Comparison of ENCODE assay signal across 18 cellular contexts in genomic region chr3:30633718-30634117, GRCh38. TPM values are rescaled to one million over a fixed set of nuclear protein-coding genes. Genes with fewer than 3 reads are reported as not detected.
DNase-seq lines count a peak whose midpoint lies in the region; ATAC-seq and TF ChIP-seq lines count a peak whose summit lies in the region.
"Had no signal": no experiment of that assay in that cellular context is flagged by ENCODE, and none has a peak within 500 bp of the region (broad histone marks: within the 10 kb centered on the region; RNA-seq: fewer than 3 reads in every experiment).

No MANE protein-coding gene starts in this region.

- no peak overlapping the region for H3K9ac ChIP-seq in OCI-LY3 (ENCODE audit: low read length)
- H3K9ac ChIP-seq in smooth muscle cell (ENCODE audit: low read depth) = no peak overlapping the region
- H3K9ac ChIP-seq: KMS-11 had no signal

- DNase-seq in activated CD8-positive, alpha-beta memory T cell treated with anti-CD3 and anti-CD28 coated beads, Interleukin-2, amount 10 ng/mL, durations not matched to agents 7 days and 5 days = no peak
- no peak for DNase-seq in activated CD8-positive, alpha-beta memory T cell treated with anti-CD3 and anti-CD28 coated beads, Interleukin-2, amount 50 U/mL, for 4 hours
- no peak for DNase-seq in effector memory CD8-positive, alpha-beta T cell
- DNase-seq in stimulated activated naive CD8-positive, alpha-beta T cell treated with anti-CD3 and anti-CD28 coated beads, Interleukin-15, amount 100 ng/mL, for 72 hours = no peak
- DNase-seq in smooth muscle cell (lab: John Stamatoyannopoulos, UW; ENCODE audit: unreplicated experiment) = no peak
- no peak for DNase-seq in coronary artery (ENCODE audit: low spot score)
- DNase-seq in AML-193 (lab: John Stamatoyannopoulos, UW) = no peak
- DNase-seq: amniotic stem cell; foreskin keratinocyte; left ventricle myocardium superior; NCI-H1092 treated with DMSO at 0.1 percent for 48 hours; NCI-H2171 treated with DMSO at 0.1 percent for 48 hours; posterior cingulate gyrus; stimulated activated naive CD4-positive, alpha-beta T cell had no signal

- TF ChIP-seq CTCF in OCI-LY3 (IDR thresholded peaks at IDR 0.05; ENCODE audit: low read depth, low read length) (no peak), smooth muscle cell (IDR thresholded peaks at IDR 0.05; ENCODE audit: borderline replicate concordance, insufficient read depth, poor library complexity, severe bottlenecking) (no peak), coronary artery (IDR thresholded peaks at IDR 0.05) (no peak)

- peak overlapping the region; percentile 89 for H3K27ac Mint-ChIP-seq in activated CD8-positive, alpha-beta memory T cell treated with anti-CD3 and anti-CD28 coated beads, Interleukin-2, amount 10 ng/mL, durations not matched to agents 7 days and 5 days
- H3K27ac Mint-ChIP-seq in effector memory CD8-positive, alpha-beta T cell = peak overlapping the region; percentile 89 to 94
- peak overlapping the region; percentile 100 for H3K27ac Mint-ChIP-seq in stimulated activated naive CD8-positive, alpha-beta T cell treated with anti-CD3 and anti-CD28 coated beads, Interleukin-15, amount 100 ng/mL, for 72 hours

- WGBS in smooth muscle cell (ENCODE audit: low lambda C conversion rate) = 86% methylated on average over 3 of the region's 3 CpGs

- 0 out of 2 replicates have a peak overlapping the region, but pooled peaks have one; percentile 52 for H3K4me2 ChIP-seq in OCI-LY3 (ENCODE audit: low read length)
- no peak overlapping the region for H3K4me2 ChIP-seq in smooth muscle cell
- H3K4me2 ChIP-seq: KMS-11 had no signal

- no peak overlapping the region for H3K27ac ChIP-seq in OCI-LY3 (ENCODE audit: low read length)
- H3K27ac ChIP-seq in smooth muscle cell (ENCODE audit: low read depth) = no peak overlapping the region
- no peak overlapping the region for H3K27ac ChIP-seq in coronary artery
- H3K27ac ChIP-seq: foreskin keratinocyte, KMS-11, VCaP had no signal

- H3K4me1 ChIP-seq in OCI-LY3 (ENCODE audit: low read length) (peaks cover 95% of the 10 kb centered on the region), smooth muscle cell (ENCODE audit: low read depth) (peaks cover 24% of the 10 kb centered on the region)

- CTCF ChIA-PET in activated CD8-positive, alpha-beta memory T cell treated with anti-CD3 and anti-CD28 coated beads, Interleukin-2, amount 10 ng/mL, durations not matched to agents 7 days and 5 days (lab: Charles Lee) = interaction anchor here (0.7 to 2.7 kb wide), 3 partner anchors 9 to 23 kb away, joined by 3 to 11 read pairs (median 8); no protein-coding TSS in a partner anchor

- ATAC-seq in activated CD8-positive, alpha-beta memory T cell treated with anti-CD3 and anti-CD28 coated beads, Interleukin-2, amount 10 ng/mL, durations not matched to agents 7 days and 5 days = no peak
- no peak for ATAC-seq in effector memory CD8-positive, alpha-beta T cell (replicated peaks)
- ATAC-seq in stimulated activated naive CD8-positive, alpha-beta T cell treated with anti-CD3 and anti-CD28 coated beads, Interleukin-15, amount 100 ng/mL, for 72 hours = no peak
- ATAC-seq: foreskin keratinocyte, GM12878, left ventricle myocardium superior had no signal

- H3K27me3 ChIP-seq in OCI-LY3 (ENCODE audit: low read depth, low read length) = peaks cover 5% of the 10 kb centered on the region; the same call in 1 of the 2 replicates
- no peaks in the 10 kb centered on the region for H3K27me3 ChIP-seq in smooth muscle cell (ENCODE audit: low read depth)
- H3K27me3 ChIP-seq: foreskin keratinocyte had no signal

- H3K36me3 ChIP-seq in OCI-LY3 (replicated peaks; ENCODE audit: low read depth, low read length) (peaks cover 25% of the 10 kb centered on the region), smooth muscle cell (ENCODE audit: low read depth) (no peaks in the 10 kb centered on the region)

- H3K4me3 ChIP-seq in OCI-LY3 (ENCODE audit: low read length) = no peak overlapping the region
- H3K4me3 ChIP-seq in smooth muscle cell = no peak overlapping the region
- H3K4me3 ChIP-seq in coronary artery = no peak overlapping the region
- H3K4me3 ChIP-seq: GM12878 had no signal

- H3K27me3 Mint-ChIP-seq in activated CD8-positive, alpha-beta memory T cell treated with anti-CD3 and anti-CD28 coated beads, Interleukin-2, amount 10 ng/mL, durations not matched to agents 7 days and 5 days = no peaks in the 10 kb centered on the region
- H3K27me3 Mint-ChIP-seq in effector memory CD8-positive, alpha-beta T cell = no peaks in the 10 kb centered on the region
- H3K27me3 Mint-ChIP-seq in stimulated activated naive CD8-positive, alpha-beta T cell treated with anti-CD3 and anti-CD28 coated beads, Interleukin-15, amount 100 ng/mL, for 72 hours = no peaks in the 10 kb centered on the region

- no peak overlapping the region for H2AFZ ChIP-seq in OCI-LY3 (ENCODE audit: low read depth, low read length)
- H2AFZ ChIP-seq in smooth muscle cell (ENCODE audit: low read depth) = no peak overlapping the region

- no peaks in the 10 kb centered on the region for H3K9me3 ChIP-seq in OCI-LY3 (ENCODE audit: insufficient read depth, low read length)
- no peaks in the 10 kb centered on the region for H3K9me3 ChIP-seq in smooth muscle cell (replicated peaks; ENCODE audit: low read depth)

- H3K4me1 Mint-ChIP-seq in activated CD8-positive, alpha-beta memory T cell treated with anti-CD3 and anti-CD28 coated beads, Interleukin-2, amount 10 ng/mL, durations not matched to agents 7 days and 5 days = peaks cover 96% of the 10 kb centered on the region
- peaks cover 70 to 92% of the 10 kb centered on the region in 2 donors for H3K4me1 Mint-ChIP-seq in effector memory CD8-positive, alpha-beta T cell (ENCODE audit: low read depth in 2 of 2)
- H3K4me1 Mint-ChIP-seq in stimulated activated naive CD8-positive, alpha-beta T cell treated with anti-CD3 and anti-CD28 coated beads, Interleukin-15, amount 100 ng/mL, for 72 hours = peaks cover 98% of the 10 kb centered on the region

- H3K79me2 ChIP-seq in OCI-LY3 (ENCODE audit: low read length) = peaks cover 63% of the 10 kb centered on the region
- H3K79me2 ChIP-seq in smooth muscle cell (ENCODE audit: low read depth) = peaks cover 72% of the 10 kb centered on the region

- H4K20me1 ChIP-seq in OCI-LY3 (ENCODE audit: insufficient read depth, low read length) (no peaks in the 10 kb centered on the region), smooth muscle cell (ENCODE audit: low read depth) (peaks cover 9% of the 10 kb centered on the region)

- H3K4me3 Mint-ChIP-seq in activated CD8-positive, alpha-beta memory T cell treated with anti-CD3 and anti-CD28 coated beads, Interleukin-2, amount 10 ng/mL, durations not matched to agents 7 days and 5 days = no peak overlapping the region
- H3K4me3 Mint-ChIP-seq in effector memory CD8-positive, alpha-beta T cell = peak overlapping the region in 1 of 2 donors; percentile 78
- peak overlapping the region in 1 of 2 donors; percentile 16 for H3K4me3 Mint-ChIP-seq in stimulated activated naive CD8-positive, alpha-beta T cell treated with anti-CD3 and anti-CD28 coated beads, Interleukin-15, amount 100 ng/mL, for 72 hours

- H3K9me3 Mint-ChIP-seq in activated CD8-positive, alpha-beta memory T cell treated with anti-CD3 and anti-CD28 coated beads, Interleukin-2, amount 10 ng/mL, durations not matched to agents 7 days and 5 days (ENCODE audit: low read depth) = no peaks in the 10 kb centered on the region
- no peaks in the 10 kb centered on the region for H3K9me3 Mint-ChIP-seq in effector memory CD8-positive, alpha-beta T cell
- no peaks in the 10 kb centered on the region for H3K9me3 Mint-ChIP-seq in stimulated activated naive CD8-positive, alpha-beta T cell treated with anti-CD3 and anti-CD28 coated beads, Interleukin-15, amount 100 ng/mL, for 72 hours

- peaks cover 49% of the 10 kb centered on the region for H3K36me3 Mint-ChIP-seq in activated CD8-positive, alpha-beta memory T cell treated with anti-CD3 and anti-CD28 coated beads, Interleukin-2, amount 10 ng/mL, durations not matched to agents 7 days and 5 days
- H3K36me3 Mint-ChIP-seq in effector memory CD8-positive, alpha-beta T cell (ENCODE audit: insufficient read depth) = peaks cover 25% of the 10 kb centered on the region

- H3F3A ChIP-seq in smooth muscle cell (ENCODE audit: low read depth) = peaks cover 10% of the 10 kb centered on the region

RNA-seq across cellular contexts. Expression of gene TGFBR2, which starts 27.3 kb away (rescaled TPM):
- 10 to 100 TPM; 47.3 to 50.5 TPM for total RNA-seq in activated CD8-positive, alpha-beta memory T cell treated with anti-CD3 and anti-CD28 coated beads, Interleukin-2, amount 10 ng/mL, durations not matched to agents 7 days and 5 days
- 53.7 and 60.9 TPM in 2 replicates for total RNA-seq in smooth muscle cell
- polyA plus RNA-seq in smooth muscle cell = 37.5 and 39.6 TPM in 2 replicates
